20 cellular contexts compared by ENCODE assay signal in the genomic region with DNA sequence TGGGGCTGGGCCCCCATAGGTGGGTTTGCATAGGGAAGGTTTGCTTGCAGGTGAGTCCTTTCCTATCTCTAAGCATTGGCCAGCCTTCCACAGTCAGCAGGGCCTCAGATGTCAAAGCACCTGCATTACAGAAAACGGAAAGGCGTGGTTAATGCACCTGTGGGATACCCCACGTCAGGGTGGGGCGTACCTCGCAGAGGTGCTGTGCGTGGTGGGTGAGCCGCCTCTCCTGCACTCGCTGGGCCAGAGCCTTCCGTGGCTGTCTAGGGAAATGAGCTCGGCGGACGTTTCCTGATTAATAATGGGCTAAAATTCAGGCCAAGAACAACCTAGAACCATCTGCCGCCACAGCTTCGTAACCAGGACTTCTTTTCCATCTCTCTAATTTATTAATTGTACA. TPM values are rescaled to one million over a fixed set of nuclear protein-coding genes. Genes with fewer than 3 reads are reported as not detected.
"Had no signal": no experiment of that assay in that cellular context is flagged by ENCODE, and none has a peak within 500 bp of the region (broad histone marks: within the 10 kb centered on the region; RNA-seq: fewer than 3 reads in every experiment).

No MANE protein-coding gene starts in this region.

- H3K4me3 ChIP-seq: MG63, SJCRH30 had no signal

- H3K36me3 ChIP-seq: MG63, SJCRH30 had no signal

- H3K27me3 ChIP-seq: MG63, SJCRH30 had no signal

- DNase-seq: IMR-90, Karpas-422, KG1, MG63, NCI-H1092, NCI-H1105 treated with DMSO at 0.1 percent for 48 hours, NCI-H1417 treated with DMSO at 0.1 percent for 48 hours, NCI-H146, NCI-H1694 treated with DMSO at 0.1 percent for 48 hours, NCI-H1930, NCI-H2081, NCI-H2107, NCI-H2227 treated with DMSO at 0.1 percent for 48 hours, NCI-H524, NCI-H526 treated with DMSO at 0.1 percent for 48 hours, NCI-H748 treated with DMSO at 0.1 percent for 48 hours, SHP77, SJCRH30 had no signal

- H3K9me3 ChIP-seq: MG63, SJCRH30 had no signal

- H3K4me1 ChIP-seq: SJCRH30 had no signal

- H3K27ac ChIP-seq: RWPE1, SJCRH30 had no signal

RNA-seq across cellular contexts. Expression of a gene that starts 32.3 kb away (rescaled TPM):
- total RNA-seq: IMR-90, NCI-H460 had no signal
